21 cellular contexts compared by ENCODE assay signal in the genomic region with DNA sequence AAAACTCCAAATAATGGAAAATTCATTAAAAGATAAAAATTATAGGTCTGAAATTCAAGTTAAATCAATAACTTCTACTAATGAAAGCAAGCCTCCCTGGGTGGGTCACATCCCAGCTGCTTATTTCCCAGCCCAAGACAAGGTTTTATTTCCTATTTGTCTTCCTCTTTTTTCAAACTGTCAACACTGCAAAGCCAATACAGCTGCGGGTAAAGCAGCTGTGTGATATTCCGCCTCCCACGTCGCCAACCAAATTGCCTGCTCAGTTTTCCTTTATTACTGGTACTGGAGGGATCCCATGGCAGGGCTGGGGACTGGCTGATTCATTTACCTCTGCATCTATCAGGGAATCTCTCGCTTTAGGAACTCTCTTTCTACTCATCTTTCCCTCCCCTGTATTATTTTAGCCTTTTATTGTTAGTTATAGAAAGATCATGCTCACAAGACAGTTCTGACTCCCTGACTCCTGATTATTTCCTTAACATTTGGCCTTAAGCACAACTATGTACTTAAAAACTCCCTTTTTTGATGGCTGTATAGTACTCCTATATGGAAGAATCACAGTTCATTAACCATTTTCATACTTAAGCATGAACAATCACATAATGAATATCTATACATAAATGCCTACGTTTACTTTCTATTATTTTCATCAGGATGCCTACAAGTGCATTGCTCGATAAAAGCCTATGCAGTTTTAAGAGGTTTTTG.
A peak's percentile ranks its signal among the peaks of the same experiment; 100 is the strongest.
DNase-seq lines count a peak whose midpoint lies in the region; ATAC-seq and TF ChIP-seq lines count a peak whose summit lies in the region.
"Had no signal": no experiment of that assay in that cellular context is flagged by ENCODE, and none has a peak within 500 bp of the region (broad histone marks: within the 10 kb centered on the region; RNA-seq: fewer than 3 reads in every experiment).

No MANE protein-coding gene starts in this region.

- no peak for TF ChIP-seq CTCF in nephron (IDR thresholded peaks at IDR 0.05; ENCODE audit: unreplicated experiment in 3 of 3)

- H2BK15ac ChIP-seq in mesendoderm (replicated peaks; ENCODE audit: low read depth) = no peak overlapping the region

- no CpG with 5 or more reads among the region's 7 CpGs for WGBS in mesendoderm (ENCODE audit: extremely low coverage, insufficient coverage, low lambda C conversion rate)

- no peak overlapping the region for H3K23ac ChIP-seq in mesendoderm (ENCODE audit: low read length)

- no peaks in the 10 kb centered on the region; the same call in 1 of the 2 replicates for H3K9me3 ChIP-seq in SJCRH30 (replicated peaks)
- H3K9me3 ChIP-seq: tibial nerve had no signal

- H3K4me3 ChIP-seq in SJCRH30 (peak overlapping the region; percentile 10), mesendoderm (ENCODE audit: low read length) (no peak overlapping the region)
- H3K4me3 ChIP-seq: hepatocyte, tibial nerve had no signal

- H3K79me2 ChIP-seq in mesendoderm (ENCODE audit: control insufficient read depth, insufficient read depth, low read length) = no peaks in the 10 kb centered on the region
- H3K79me2 ChIP-seq: hepatocyte had no signal

- peaks cover 6% of the 10 kb centered on the region for H3K27me3 Mint-ChIP-seq in nephron (ENCODE audit: low read depth)

- ATAC-seq in HG02763 (IDR thresholded peaks at IDR 0.05; ENCODE audit: unreplicated experiment) = no peak
- ATAC-seq: activated naive CD8-positive, alpha-beta T cell treated with anti-CD3 and anti-CD28 coated beads, Interleukin-2, amount 50 U/mL, for 24 hours; activated T-cell treated with anti-CD3 and anti-CD28 coated beads, Interleukin-2, amount 50 U/mL, for 72 hours had no signal

- H3K79me1 ChIP-seq in mesendoderm (ENCODE audit: low read length) = no peaks in the 10 kb centered on the region

- no peak overlapping the region for H3K4me2 ChIP-seq in mesendoderm (ENCODE audit: low read length)
- H3K4me2 ChIP-seq: hepatocyte had no signal

- no peak overlapping the region for H2AK5ac ChIP-seq in mesendoderm (ENCODE audit: low read length)

- no peak overlapping the region for H3K9ac ChIP-seq in mesendoderm (ENCODE audit: low read length)

- H3K36me3 ChIP-seq in SJCRH30 (no peaks in the 10 kb centered on the region), mesendoderm (ENCODE audit: control insufficient read depth, insufficient read depth, low read length) (no peaks in the 10 kb centered on the region)
- H3K36me3 ChIP-seq: tibial nerve, WERI-Rb-1 had no signal

- H3K4me1 ChIP-seq in SJCRH30 (peaks cover 23% of the 10 kb centered on the region), mesendoderm (ENCODE audit: control insufficient read depth, low read depth, low read length) (no peaks in the 10 kb centered on the region)
- H3K4me1 ChIP-seq: tibial nerve had no signal

- H3K36me3 Mint-ChIP-seq in nephron (ENCODE audit: low read depth) = no peaks in the 10 kb centered on the region

- H3K18ac ChIP-seq in mesendoderm (ENCODE audit: low read length) = no peak overlapping the region

- no peak overlapping the region for H4K8ac ChIP-seq in mesendoderm (ENCODE audit: low read depth, low read length)

- peaks cover 31% of the 10 kb centered on the region for H3K4me1 Mint-ChIP-seq in nephron
- H3K4me1 Mint-ChIP-seq: activated CD4-positive, alpha-beta memory T cell treated with anti-CD3 and anti-CD28 coated beads, Interleukin-2, amount 10 ng/mL, durations not matched to agents 7 days and 5 days; activated naive CD8-positive, alpha-beta T cell treated with anti-CD3 and anti-CD28 coated beads, Interleukin-2, amount 50 U/mL, for 24 hours had no signal

- H3K27me3 ChIP-seq in SJCRH30 (no peaks in the 10 kb centered on the region), mesendoderm (ENCODE audit: insufficient read depth, low read length, poor library complexity) (no peaks in the 10 kb centered on the region)
- H3K27me3 ChIP-seq: hepatocyte, tibial nerve had no signal

- DNase-seq in NCI-H1417 (lab: John Stamatoyannopoulos, UW) (peak in 2 of 3 experiments; percentile 1 to 19), NCI-H1417 treated with DMSO at 0.1 percent for 48 hours (lab: John Stamatoyannopoulos, UW) (no peak), NAMALWA (ENCODE audit: low spot score) (peak; percentile 65), SJCRH30 (peak; percentile 90 to 97), mesendoderm (no peak), DMS 273 (lab: John Stamatoyannopoulos, UW; ENCODE audit: unreplicated experiment) (no peak)
- DNase-seq: activated CD4-positive, alpha-beta memory T cell treated with anti-CD3 and anti-CD28 coated beads, Interleukin-2, amount 10 ng/mL, durations not matched to agents 7 days and 5 days; activated naive CD8-positive, alpha-beta T cell treated with anti-CD3 and anti-CD28 coated beads, Interleukin-2, amount 50 U/mL, for 24 hours; activated T-cell treated with anti-CD3 and anti-CD28 coated beads, Interleukin-2, amount 50 U/mL, for 72 hours; C1 segment of cervical spinal cord; DMS79; HFFc6; kidney glomerular epithelial cell; NCI-H1105 treated with DMSO at 0.1 percent for 48 hours; NCI-H524; WERI-Rb-1 had no signal

- H3K4ac ChIP-seq in mesendoderm (ENCODE audit: low read depth, low read length) = no peak overlapping the region

- no peak overlapping the region for H2BK120ac ChIP-seq in mesendoderm (ENCODE audit: low read depth, low read length)

- peaks cover 4% of the 10 kb centered on the region for H3K9me3 Mint-ChIP-seq in nephron
- H3K9me3 Mint-ChIP-seq: activated CD4-positive, alpha-beta memory T cell treated with anti-CD3 and anti-CD28 coated beads, Interleukin-2, amount 10 ng/mL, durations not matched to agents 7 days and 5 days; activated naive CD8-positive, alpha-beta T cell treated with anti-CD3 and anti-CD28 coated beads, Interleukin-2, amount 50 U/mL, for 24 hours; HFFc6 had no signal

- peak overlapping the region; percentile 56 for H3K27ac ChIP-seq in SJCRH30
- H3K27ac ChIP-seq in mesendoderm (ENCODE audit: low read depth, low read length) = no peak overlapping the region
- H3K27ac ChIP-seq: 22Rv1, hepatocyte, tibial nerve, WERI-Rb-1 had no signal

- no peak overlapping the region for H3K56ac ChIP-seq in mesendoderm (ENCODE audit: low read length)

- H4K5ac ChIP-seq in mesendoderm (ENCODE audit: low read length) = no peak overlapping the region

- no peak overlapping the region for H2BK5ac ChIP-seq in mesendoderm (ENCODE audit: low read length)

- peak overlapping the region in 2 of 3 experiments; percentile 14 to 27 for H3K27ac Mint-ChIP-seq in nephron
- H3K27ac Mint-ChIP-seq: activated CD4-positive, alpha-beta memory T cell treated with anti-CD3 and anti-CD28 coated beads, Interleukin-2, amount 10 ng/mL, durations not matched to agents 7 days and 5 days; activated naive CD8-positive, alpha-beta T cell treated with anti-CD3 and anti-CD28 coated beads, Interleukin-2, amount 50 U/mL, for 24 hours; activated T-cell treated with anti-CD3 and anti-CD28 coated beads, Interleukin-2, amount 50 U/mL, for 72 hours; HFFc6 had no signal

- no peak overlapping the region for H3K4me3 Mint-ChIP-seq in nephron
- H3K4me3 Mint-ChIP-seq: activated CD4-positive, alpha-beta memory T cell treated with anti-CD3 and anti-CD28 coated beads, Interleukin-2, amount 10 ng/mL, durations not matched to agents 7 days and 5 days; activated naive CD8-positive, alpha-beta T cell treated with anti-CD3 and anti-CD28 coated beads, Interleukin-2, amount 50 U/mL, for 24 hours; activated T-cell treated with anti-CD3 and anti-CD28 coated beads, Interleukin-2, amount 50 U/mL, for 72 hours; HFFc6 had no signal

Comparison
In these comparisons a context has a peak if more than half of its experiments do, and no peak if none do; other contexts are left out.
1. DNase-seq: peak in NCI-H1417 (2 of 3), NAMALWA (single experiment) and SJCRH30 (2 of 2); none in NCI-H1417 treated with DMSO at 0.1 percent for 48 hours (single experiment), mesendoderm (single experiment) and DMS 273 (single experiment).